Comparison of ENCODE assay signal across 9 cellular contexts in genomic region chr17:1709403-1709891, GRCh38. TPM values are rescaled to one million over a fixed set of nuclear protein-coding genes. Genes with fewer than 3 reads are reported as not detected.
DNase-seq lines count a peak whose midpoint lies in the region; ATAC-seq and TF ChIP-seq lines count a peak whose summit lies in the region.
"Had no signal": no experiment of that assay in that cellular context is flagged by ENCODE, and none has a peak within 500 bp of the region (broad histone marks: within the 10 kb centered on the region; RNA-seq: fewer than 3 reads in every experiment).

No MANE protein-coding gene starts in this region.

- no peak overlapping the region for H3K27ac Mint-ChIP-seq in GM23338
- no peak overlapping the region for H3K27ac Mint-ChIP-seq in activated T-helper 17 cell treated with anti-CD3 and anti-CD28 coated beads, Interleukin-2, amount 50 U/mL, for 72 hours

- peaks cover 8% of the 10 kb centered on the region for H3K4me1 ChIP-seq in GM23338 (ENCODE audit: insufficient read depth)
- H3K4me1 ChIP-seq in sigmoid colon, result peaks cover 0 to 41% (median 34%) of the 10 kb centered on the region in 4 donors

- no peaks in the 10 kb centered on the region for H3K9me3 Mint-ChIP-seq in GM23338
- H3K9me3 Mint-ChIP-seq in activated T-helper 17 cell treated with anti-CD3 and anti-CD28 coated beads, Interleukin-2, amount 50 U/mL, for 72 hours, result no peaks in the 10 kb centered on the region

- TF ChIP-seq CTCF in GM23338 (conservative IDR thresholded peaks at IDR 0.05; ENCODE audit: low read depth in 2 of 2) (no peak), sigmoid colon (IDR thresholded peaks at IDR 0.05) (no peak)

- H2AFZ ChIP-seq in GM23338, result no peak overlapping the region

- peak overlapping the region; percentile 66 for H3K4me3 Mint-ChIP-seq in GM23338
- H3K4me3 Mint-ChIP-seq in activated T-helper 17 cell treated with anti-CD3 and anti-CD28 coated beads, Interleukin-2, amount 50 U/mL, for 72 hours, result peak overlapping the region; percentile 60

- H3K4me3 ChIP-seq in GM23338 (peak overlapping the region; percentile 82), sigmoid colon (peak overlapping the region; percentile 63 to 91 (median 64))

- 2 to 8% methylated on average over 13 of the region's 13 CpGs for WGBS in sigmoid colon, 2 donors

- DNase-seq in GM23338 (ENCODE audit: low spot score) (peak; percentile 35), left ventricle myocardium superior (no peak), sigmoid colon (no peak), CD1c-positive myeloid dendritic cell (ENCODE audit: extremely low spot score) (no peak), DMS79 treated with DMSO at 0.1 percent for 48 hours (lab: John Stamatoyannopoulos, UW) (no peak)
- DNase-seq in stimulated activated CD4-positive, alpha-beta T cell treated with anti-CD3 and anti-CD28 coated beads, Interleukin-4, amount 100 ng/mL, for 1 hour, result no peak
- DNase-seq: NCI-H2029 had no signal

- intact Hi-C loops in left ventricle myocardium superior (cut with micrococcal nuclease), result no loop called here
- intact Hi-C loops in sigmoid colon (cut with DNase I), result no loop called here

- H3K36me3 Mint-ChIP-seq in GM23338 (ENCODE audit: low read depth), result peaks cover 14% of the 10 kb centered on the region; the same call in 2 of the 3 replicates
- H3K36me3 Mint-ChIP-seq in activated T-helper 17 cell treated with anti-CD3 and anti-CD28 coated beads, Interleukin-2, amount 50 U/mL, for 72 hours (ENCODE audit: low read depth), result peaks cover 17% of the 10 kb centered on the region

- no peaks in the 10 kb centered on the region for H3K9me2 ChIP-seq in GM23338 (ENCODE audit: insufficient read depth)

- no peak; the same call in 2 of the 3 replicates for ATAC-seq in GM23338
- ATAC-seq in activated T-helper 17 cell treated with anti-CD3 and anti-CD28 coated beads, Interleukin-2, amount 50 U/mL, for 72 hours (replicated peaks), result peak; percentile 34
- ATAC-seq in left ventricle myocardium superior, result peak; percentile 3
- ATAC-seq in GM21367 (IDR thresholded peaks at IDR 0.05; ENCODE audit: unreplicated experiment), result no peak

- no peaks in the 10 kb centered on the region for H4K20me1 ChIP-seq in GM23338 (replicated peaks; ENCODE audit: insufficient read depth)

- peak overlapping the region; percentile 91 for H3K4me2 ChIP-seq in GM23338

- TF ChIP-seq EP300 in sigmoid colon (IDR thresholded peaks at IDR 0.05), result no peak

- peaks cover 24% of the 10 kb centered on the region for H3K27me3 Mint-ChIP-seq in GM23338 (ENCODE audit: insufficient read depth, low read depth, poor library complexity)
- no peaks in the 10 kb centered on the region for H3K27me3 Mint-ChIP-seq in activated T-helper 17 cell treated with anti-CD3 and anti-CD28 coated beads, Interleukin-2, amount 50 U/mL, for 72 hours

- peaks cover 7% of the 10 kb centered on the region; the same call in 1 of the 2 replicates for H3K27me3 ChIP-seq in GM23338 (ENCODE audit: insufficient read depth)
- no peaks in the 10 kb centered on the region for H3K27me3 ChIP-seq in sigmoid colon

- H3K4me1 Mint-ChIP-seq in GM23338, result peaks cover 29% of the 10 kb centered on the region
- no peaks in the 10 kb centered on the region for H3K4me1 Mint-ChIP-seq in activated T-helper 17 cell treated with anti-CD3 and anti-CD28 coated beads, Interleukin-2, amount 50 U/mL, for 72 hours

- no peak overlapping the region for H3K27ac ChIP-seq in GM23338 (ENCODE audit: low read depth)
- H3K27ac ChIP-seq in sigmoid colon, result peak overlapping the region; percentile 76 to 85 (median 82)

- no peaks in the 10 kb centered on the region for H3K79me2 ChIP-seq in GM23338 (replicated peaks; ENCODE audit: insufficient read depth)

- H3K36me3 ChIP-seq in GM23338 (ENCODE audit: insufficient read depth) (no peaks in the 10 kb centered on the region), sigmoid colon (peaks cover 0 to 27% (median 12%) of the 10 kb centered on the region in 4 donors)

- no peaks in the 10 kb centered on the region for H3K9me3 ChIP-seq in sigmoid colon

- no peaks in the 10 kb centered on the region; the same call in 1 of the 2 replicates for H3F3A ChIP-seq in GM23338 (replicated peaks; ENCODE audit: low read depth)

- no peak for TF ChIP-seq POLR2A in sigmoid colon (IDR thresholded peaks at IDR 0.05)

TF ChIP-seq in GM23338, 12 proteins besides CTCF, POLR2A, EP300 and RAD21 (continues in another document):
- no peak for TF ChIP-seq ZNF331 (CRISPR knock-in tag; IDR thresholded peaks at IDR 0.05; ENCODE audit: low read depth)

RNA-seq across cellular contexts. Expression of gene TLCD2, which starts 0.7 kb away (rescaled TPM):
- total RNA-seq in GM23338 (2014; rRNA removed; shearing (Covaris generic)), result 0.58 and 1.4 TPM in 2 replicates
- polyA plus RNA-seq in GM23338 (2016; fragmentation: Nextera tagmentation; extraction: Ambion mirVana), result 0.64 and 0.70 TPM in 2 replicates
- 1 to 10 TPM in 1 of 2 donors, under 1 TPM in 1; 0.26 to 1.1 TPM for total RNA-seq in activated T-helper 17 cell treated with anti-CD3 and anti-CD28 coated beads, Interleukin-2, amount 50 U/mL, for 72 hours
- 1.7 TPM for total RNA-seq in left ventricle myocardium superior
- 1 to 10 TPM; 2.6 to 5.4 (median 4.1) TPM for total RNA-seq in sigmoid colon
- 10 to 100 TPM in 1 of 3 donors, 1 to 10 TPM in 2; 7.2 to 23.2 (median 9.2) TPM for polyA plus RNA-seq in sigmoid colon

RNA-seq across cellular contexts. Expression of gene WDR81, which starts 15.1 kb away (rescaled TPM):
- 14.5 and 17.6 TPM in 2 replicates for total RNA-seq in GM23338 (2014; rRNA removed; shearing (Covaris generic))
- polyA plus RNA-seq in GM23338 (2016; fragmentation: Nextera tagmentation; extraction: Ambion mirVana), result 3.5 and 3.7 TPM in 2 replicates
- total RNA-seq in activated T-helper 17 cell treated with anti-CD3 and anti-CD28 coated beads, Interleukin-2, amount 50 U/mL, for 72 hours, result 10 to 100 TPM; 13.2 to 20.2 TPM
- total RNA-seq in left ventricle myocardium superior, result 7.6 TPM
- 10 to 100 TPM; 21.8 to 49.3 (median 28.2) TPM for total RNA-seq in sigmoid colon
- 10 to 100 TPM in 1 of 3 donors, 1 to 10 TPM in 2; 6.6 to 29.3 (median 7.4) TPM for polyA plus RNA-seq in sigmoid colon

RNA-seq across cellular contexts. Expression of gene PRPF8, which starts 24.8 kb away (rescaled TPM):
- 231 and 246 TPM in 2 replicates for total RNA-seq in GM23338 (2014; rRNA removed; shearing (Covaris generic))
- polyA plus RNA-seq in GM23338 (2016; fragmentation: Nextera tagmentation; extraction: Ambion mirVana) (175 and 178 TPM in 2 replicates), sigmoid colon (10 to 100 TPM; 25.9 to 92.8 (median 34.2) TPM)
- total RNA-seq in activated T-helper 17 cell treated with anti-CD3 and anti-CD28 coated beads, Interleukin-2, amount 50 U/mL, for 72 hours, result 100 to 1,000 TPM; 353 to 426 TPM
- total RNA-seq in left ventricle myocardium superior (135 TPM), sigmoid colon (100 to 1,000 TPM; 115 to 155 (median 125) TPM)

RNA-seq across cellular contexts. Expression of gene SERPINF2, which starts 33.2 kb away (rescaled TPM):
- 0.47 and 0.66 TPM in 2 replicates for total RNA-seq in GM23338 (2014; rRNA removed; shearing (Covaris generic))
- polyA plus RNA-seq in GM23338 (2016; fragmentation: Nextera tagmentation; extraction: Ambion mirVana) (1.2 and 1.5 TPM in 2 replicates), sigmoid colon (10 to 100 TPM in 1 of 3 donors, 1 to 10 TPM in 1, under 1 TPM in 1; 0.69 to 12.9 (median 1.2) TPM)
- total RNA-seq in activated T-helper 17 cell treated with anti-CD3 and anti-CD28 coated beads, Interleukin-2, amount 50 U/mL, for 72 hours, result under 1 TPM; 0.45 to 0.85 TPM
- total RNA-seq in left ventricle myocardium superior (1.4 TPM), sigmoid colon (1 to 10 TPM; 2.9 to 7.2 (median 4.1) TPM)

RNA-seq across cellular contexts. Expression of gene SERPINF1, which starts 52.4 kb away (rescaled TPM):
- 40.7 and 41.4 TPM in 2 replicates for total RNA-seq in GM23338 (2014; rRNA removed; shearing (Covaris generic))
- polyA plus RNA-seq in GM23338 (2016; fragmentation: Nextera tagmentation; extraction: Ambion mirVana) (22.1 and 24.4 TPM in 2 replicates), sigmoid colon (100 to 1,000 TPM in 2 of 3 donors, 10 to 100 TPM in 1; 77.7 to 124 (median 112) TPM)
- total RNA-seq in activated T-helper 17 cell treated with anti-CD3 and anti-CD28 coated beads, Interleukin-2, amount 50 U/mL, for 72 hours, result not detected
- total RNA-seq in left ventricle myocardium superior (146 TPM), sigmoid colon (100 to 1,000 TPM; 275 to 539 (median 352) TPM)

Comparison
In these comparisons a context has a peak if more than half of its experiments do, and no peak if none do; other contexts are left out.
1. ATAC-seq: peak in activated T-helper 17 cell treated with anti-CD3 and anti-CD28 coated beads, Interleukin-2, amount 50 U/mL, for 72 hours (single experiment) and left ventricle myocardium superior (single experiment); none in GM23338 (single experiment) and GM21367 (single experiment).